In the genomic region with DNA sequence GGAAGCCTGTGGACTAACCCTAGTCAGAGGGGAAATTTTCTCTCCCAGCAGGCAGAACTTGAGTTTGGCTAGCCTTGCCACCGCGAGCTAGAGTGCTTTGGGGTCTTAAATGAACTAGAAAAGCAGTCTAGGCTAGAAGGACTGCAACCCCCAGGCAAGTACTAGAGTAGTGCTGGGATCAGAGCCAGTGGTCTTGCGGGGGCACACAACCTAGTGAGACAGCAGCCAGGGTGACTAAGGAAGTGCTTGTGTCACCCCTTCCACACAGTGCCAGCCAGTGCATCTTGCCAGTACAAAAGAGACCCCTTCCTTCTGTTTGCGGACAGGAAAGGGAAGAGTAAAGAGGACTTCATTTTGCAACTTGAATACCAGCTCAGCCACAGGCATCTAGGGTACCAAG, we compare ENCODE assay signal across 31 cellular contexts.
"Had no signal": no experiment of that assay in that cellular context is flagged by ENCODE, and none has a peak within 500 bp of the region (broad histone marks: within the 10 kb centered on the region; RNA-seq: fewer than 3 reads in every experiment).

No MANE protein-coding gene starts in this region.

- H3K27ac Mint-ChIP-seq: natural killer cell; nephron; progenitor cell of endocrine pancreas; stimulated activated memory B cell treated with anti-CD40 and anti-IgM and Interleukin-4, amounts not matched to agents 10 μg/mL and 1 μg/mL and 100 μg/mL, for 72 hours had no signal

- H3K27me3 Mint-ChIP-seq: naive thymus-derived CD4-positive, alpha-beta T cell; progenitor cell of endocrine pancreas; stimulated activated memory B cell treated with anti-CD40 and anti-IgM and Interleukin-4, amounts not matched to agents 10 μg/mL and 1 μg/mL and 100 μg/mL, for 72 hours; stimulated activated naive CD8-positive, alpha-beta T cell treated with anti-CD3 and anti-CD28 coated beads, Interleukin-15, amount 100 ng/mL, for 72 hours had no signal

- H3K9me3 Mint-ChIP-seq: stimulated activated memory B cell treated with anti-CD40 and anti-IgM and Interleukin-4, amounts not matched to agents 10 μg/mL and 1 μg/mL and 100 μg/mL, for 72 hours had no signal

- H3K4me3 Mint-ChIP-seq: naive thymus-derived CD4-positive, alpha-beta T cell; natural killer cell; nephron; stimulated activated memory B cell treated with anti-CD40 and anti-IgM and Interleukin-4, amounts not matched to agents 10 μg/mL and 1 μg/mL and 100 μg/mL, for 72 hours; stimulated activated naive CD8-positive, alpha-beta T cell treated with anti-CD3 and anti-CD28 coated beads, Interleukin-15, amount 100 ng/mL, for 72 hours had no signal

- H3K27ac ChIP-seq: neutrophil, ovary, parathyroid adenoma, psoas muscle, right lobe of liver, sigmoid colon, suprapubic skin, testis, tibial artery, upper lobe of left lung, vagina had no signal

- H3K36me3 ChIP-seq: ovary had no signal

- DNase-seq: naive thymus-derived CD4-positive, alpha-beta T cell; natural killer cell; nucleus accumbens; ovary; posterior cingulate gyrus; psoas muscle; right cardiac atrium; right lobe of liver; sigmoid colon; small intestine; stimulated activated CD4-positive, alpha-beta T cell treated with anti-CD3 and anti-CD28 coated beads, Interleukin-12 subunit alpha, Interleukin-12 subunit beta, amount 100 ng/mL, for 4 hours; stimulated activated CD4-positive, alpha-beta T cell treated with anti-CD3 and anti-CD28 coated beads, Interleukin-1b, Interleukin-23, amount 100 ng/mL, for 48 hours; stimulated activated CD4-positive, alpha-beta T cell treated with anti-CD3 and anti-CD28 coated beads, Interleukin-4, amount 100 ng/mL, for 1 hour; stimulated activated CD4-positive, alpha-beta T cell treated with anti-CD3 and anti-CD28 coated beads, Interleukin-4, amount 100 ng/mL, for 4 hours; stimulated activated CD8-positive, alpha-beta memory T cell treated with anti-CD3 and anti-CD28 coated beads, Interleukin-4, amount 100 ng/mL, for 48 hours; stimulated activated naive CD4-positive, alpha-beta T cell; stimulated activated naive CD8-positive, alpha-beta T cell treated with anti-CD3 and anti-CD28 coated beads, Interleukin-15, amount 100 ng/mL, for 72 hours; stimulated activated naive CD8-positive, alpha-beta T cell treated with anti-CD3 and anti-CD28 coated beads, Interleukin-15, Interleukin-2, amounts not matched to agents 100 U/mL and 50 U/mL, for 24 hours; substantia nigra; testis; tibial artery; trophoblast cell; upper lobe of left lung had no signal

- H3K4me1 ChIP-seq: parathyroid adenoma, psoas muscle, right lobe of liver, sigmoid colon, suprapubic skin, testis, tibial artery, upper lobe of left lung, vagina had no signal

- H3K4me1 Mint-ChIP-seq: natural killer cell; nephron; stimulated activated memory B cell treated with anti-CD40 and anti-IgM and Interleukin-4, amounts not matched to agents 10 μg/mL and 1 μg/mL and 100 μg/mL, for 72 hours; stimulated activated naive CD8-positive, alpha-beta T cell treated with anti-CD3 and anti-CD28 coated beads, Interleukin-15, amount 100 ng/mL, for 72 hours had no signal

- ATAC-seq: naive thymus-derived CD4-positive, alpha-beta T cell; natural killer cell; psoas muscle; right cardiac atrium; right lobe of liver; stimulated activated memory B cell treated with anti-CD40 and anti-IgM and Interleukin-4, amounts not matched to agents 10 μg/mL and 1 μg/mL and 100 μg/mL, for 72 hours; stimulated activated naive CD8-positive, alpha-beta T cell treated with anti-CD3 and anti-CD28 coated beads, Interleukin-15, amount 100 ng/mL, for 72 hours; stimulated activated naive CD8-positive, alpha-beta T cell treated with anti-CD3 and anti-CD28 coated beads, Interleukin-15, Interleukin-2, amounts not matched to agents 100 U/mL and 50 U/mL, for 24 hours had no signal

- H3K27me3 ChIP-seq: neutrophil, ovary, right lobe of liver, sigmoid colon, suprapubic skin, testis, tibial artery, upper lobe of left lung, vagina had no signal

- FAIRE-seq: small intestine, urothelium cell line had no signal

- H3K4me3 ChIP-seq: ovary, psoas muscle, right lobe of liver, sigmoid colon, suprapubic skin, testis, tibial artery, upper lobe of left lung, vagina had no signal

- H3K9me3 ChIP-seq: neutrophil, ovary, right lobe of liver, sigmoid colon, suprapubic skin, testis, upper lobe of left lung, vagina had no signal
